13 cellular contexts compared by ENCODE assay signal in the genomic region with DNA sequence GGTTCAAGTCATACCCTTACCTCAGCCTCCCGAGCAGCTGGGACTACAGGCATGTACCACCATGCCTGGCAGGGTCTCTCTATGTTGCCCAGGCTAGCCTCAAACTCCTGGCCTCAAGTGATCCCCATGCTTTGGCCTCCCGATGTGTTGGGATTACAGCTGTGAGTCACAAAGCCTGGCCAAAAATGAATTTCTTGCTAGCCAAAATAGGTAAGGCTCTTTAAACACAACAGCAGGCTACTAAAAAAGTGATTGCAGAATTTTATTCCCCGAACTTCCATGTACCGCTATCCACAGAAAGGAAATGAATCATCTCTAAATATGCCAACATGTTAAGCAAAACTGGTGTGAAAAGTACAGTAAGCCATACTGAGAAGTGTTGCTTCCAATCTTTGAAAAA. TPM values are rescaled to one million over a fixed set of nuclear protein-coding genes. Genes with fewer than 3 reads are reported as not detected.
DNase-seq lines count a peak whose midpoint lies in the region; ATAC-seq and TF ChIP-seq lines count a peak whose summit lies in the region.
"Had no signal": no experiment of that assay in that cellular context is flagged by ENCODE, and none has a peak within 500 bp of the region (broad histone marks: within the 10 kb centered on the region; RNA-seq: fewer than 3 reads in every experiment).

No MANE protein-coding gene starts in this region.

- TF ChIP-seq CTCF in NB4 (IDR thresholded peaks at IDR 0.05; ENCODE audit: low read depth, low read length) = no peak

- TF ChIP-seq POLR2A in NB4 (IDR thresholded peaks at IDR 0.05; ENCODE audit: extremely low read depth, insufficient read length) = no peak

- no peak overlapping the region for H3K4me3 ChIP-seq in NB4 (ENCODE audit: low read depth, low read length)
- H3K4me3 ChIP-seq: heart left ventricle had no signal

- ATAC-seq in GM18517 (IDR thresholded peaks at IDR 0.05; ENCODE audit: unreplicated experiment) (no peak), HG03565 (IDR thresholded peaks at IDR 0.05; ENCODE audit: unreplicated experiment) (no peak)
- ATAC-seq: heart left ventricle; HepG2; stimulated activated naive CD8-positive, alpha-beta T cell treated with anti-CD3 and anti-CD28 coated beads, Interleukin-15, Interleukin-2, amounts not matched to agents 100 U/mL and 50 U/mL, for 24 hours had no signal

- DNase-seq in EH (ENCODE audit: low read depth) (peak; percentile 81), NB4 (ENCODE audit: low read depth) (peak; percentile 2), dermis blood vessel endothelial cell (peak; percentile 71), non-pigmented ciliary epithelial cell (ENCODE audit: low read depth) (peak; percentile 80), islet precursor cell (no peak)
- DNase-seq in stimulated activated CD4-positive, alpha-beta T cell treated with anti-CD3 and anti-CD28 coated beads, Interleukin-2, amount 100 ng/mL, for 24 hours = no peak
- DNase-seq: H7; heart left ventricle; NCI-H187 treated with DMSO at 0.1 percent for 48 hours; stimulated activated naive CD8-positive, alpha-beta T cell treated with anti-CD3 and anti-CD28 coated beads, Interleukin-15, Interleukin-2, amounts not matched to agents 100 U/mL and 50 U/mL, for 24 hours had no signal

RNA-seq across cellular contexts. Expression of a gene that starts 50.6 kb away (rescaled TPM):
- 8.3 and 16.7 TPM in 2 replicates for total RNA-seq in dermis blood vessel endothelial cell

RNA-seq across cellular contexts. Expression of a gene that starts 50.7 kb away (rescaled TPM):
- 21.4 and 25.5 TPM in 2 replicates for total RNA-seq in dermis blood vessel endothelial cell

Comparison
In these comparisons a context has a peak if more than half of its experiments do, and no peak if none do; other contexts are left out.
1. DNase-seq: peak in EH (single experiment), NB4 (single experiment), dermis blood vessel endothelial cell (single experiment) and non-pigmented ciliary epithelial cell (single experiment); none in stimulated activated CD4-positive, alpha-beta T cell treated with anti-CD3 and anti-CD28 coated beads, Interleukin-2, amount 100 ng/mL, for 24 hours (0 of 2) and islet precursor cell (single experiment).